Comparison of ENCODE assay signal across 17 cellular contexts in genomic region chr10:44576715-44577191, GRCh38.
A peak's percentile ranks its signal among the peaks of the same experiment; 100 is the strongest.
DNase-seq lines count a peak whose midpoint lies in the region; ATAC-seq and TF ChIP-seq lines count a peak whose summit lies in the region.
"Had no signal": no experiment of that assay in that cellular context is flagged by ENCODE, and none has a peak within 500 bp of the region (broad histone marks: within the 10 kb centered on the region; RNA-seq: fewer than 3 reads in every experiment).

No MANE protein-coding gene starts in this region.

- no peaks in the 10 kb centered on the region for H3K36me3 Mint-ChIP-seq in nephron progenitor cell (ENCODE audit: low read depth)
- H3K36me3 Mint-ChIP-seq: CD8-positive, alpha-beta T cell had no signal

- TF ChIP-seq POLR2A in gastroesophageal sphincter (IDR thresholded peaks at IDR 0.05) = no peak

- H3K27ac ChIP-seq in gastroesophageal sphincter = peak overlapping the region in 2 of 4 donors; percentile 35 to 69

- H3K27me3 ChIP-seq in gastroesophageal sphincter = no peaks in the 10 kb centered on the region

- TF ChIP-seq CTCF in gastroesophageal sphincter (IDR thresholded peaks at IDR 0.05) = no peak
- no peak for TF ChIP-seq CTCF in nephron progenitor cell (IDR thresholded peaks at IDR 0.05)

- H3K9me3 ChIP-seq in gastroesophageal sphincter = no peaks in the 10 kb centered on the region

- peak overlapping the region; percentile 18 for H3K27ac Mint-ChIP-seq in nephron progenitor cell
- H3K27ac Mint-ChIP-seq: activated CD4-positive, alpha-beta memory T cell treated with anti-CD3 and anti-CD28 coated beads, Interleukin-2, amount 10 ng/mL, durations not matched to agents 7 days and 5 days; activated naive CD8-positive, alpha-beta T cell treated with anti-CD3 and anti-CD28 coated beads, Interleukin-2, amount 50 U/mL, for 24 hours; CD8-positive, alpha-beta T cell; stimulated activated naive CD8-positive, alpha-beta T cell treated with anti-CD3 and anti-CD28 coated beads, Interleukin-15, amount 100 ng/mL, for 72 hours had no signal

- H3K27me3 Mint-ChIP-seq in nephron progenitor cell (ENCODE audit: low read depth, poor library complexity) = peaks cover 34% of the 10 kb centered on the region
- H3K27me3 Mint-ChIP-seq: activated CD4-positive, alpha-beta memory T cell treated with anti-CD3 and anti-CD28 coated beads, Interleukin-2, amount 10 ng/mL, durations not matched to agents 7 days and 5 days; activated naive CD8-positive, alpha-beta T cell treated with anti-CD3 and anti-CD28 coated beads, Interleukin-2, amount 50 U/mL, for 24 hours; stimulated activated naive CD8-positive, alpha-beta T cell treated with anti-CD3 and anti-CD28 coated beads, Interleukin-15, amount 100 ng/mL, for 72 hours had no signal

- H3K4me1 Mint-ChIP-seq in nephron progenitor cell = peaks cover 12% of the 10 kb centered on the region
- H3K4me1 Mint-ChIP-seq: activated CD4-positive, alpha-beta memory T cell treated with anti-CD3 and anti-CD28 coated beads, Interleukin-2, amount 10 ng/mL, durations not matched to agents 7 days and 5 days; activated naive CD8-positive, alpha-beta T cell treated with anti-CD3 and anti-CD28 coated beads, Interleukin-2, amount 50 U/mL, for 24 hours; stimulated activated naive CD8-positive, alpha-beta T cell treated with anti-CD3 and anti-CD28 coated beads, Interleukin-15, amount 100 ng/mL, for 72 hours had no signal

- no peak for TF ChIP-seq EP300 in gastroesophageal sphincter (IDR thresholded peaks at IDR 0.05)

- DNase-seq in AG20443 (ENCODE audit: low spot score) (peak; percentile 76), SW480 (ENCODE audit: low spot score) (peak; percentile 57), nephron progenitor cell (no peak), NCI-H1092 treated with DMSO at 0.1 percent for 48 hours (lab: John Stamatoyannopoulos, UW) (no peak), SIG-M5 treated with dmso at 0.1 percent for 504 hours (lab: John Stamatoyannopoulos, UW; ENCODE audit: unreplicated experiment) (no peak), NCI-H187 (lab: John Stamatoyannopoulos, UW) (no peak), OCI-M1 (lab: John Stamatoyannopoulos, UW) (no peak)
- DNase-seq: activated CD4-positive, alpha-beta memory T cell treated with anti-CD3 and anti-CD28 coated beads, Interleukin-2, amount 10 ng/mL, durations not matched to agents 7 days and 5 days; activated naive CD8-positive, alpha-beta T cell treated with anti-CD3 and anti-CD28 coated beads, Interleukin-2, amount 50 U/mL, for 24 hours; Karpas-422; NCI-H2171 treated with DMSO at 0.1 percent for 48 hours; occipital lobe; stimulated activated CD4-positive, alpha-beta T cell treated with anti-CD3 and anti-CD28 coated beads, Interleukin-2, amount 100 ng/mL, for 48 hours; stimulated activated naive CD8-positive, alpha-beta T cell treated with anti-CD3 and anti-CD28 coated beads, Interleukin-15, amount 100 ng/mL, for 72 hours had no signal

- H3K4me3 Mint-ChIP-seq in nephron progenitor cell = no peak overlapping the region
- H3K4me3 Mint-ChIP-seq: activated CD4-positive, alpha-beta memory T cell treated with anti-CD3 and anti-CD28 coated beads, Interleukin-2, amount 10 ng/mL, durations not matched to agents 7 days and 5 days; activated naive CD8-positive, alpha-beta T cell treated with anti-CD3 and anti-CD28 coated beads, Interleukin-2, amount 50 U/mL, for 24 hours; CD8-positive, alpha-beta T cell; stimulated activated naive CD8-positive, alpha-beta T cell treated with anti-CD3 and anti-CD28 coated beads, Interleukin-15, amount 100 ng/mL, for 72 hours had no signal

- no peak overlapping the region for H3K4me3 ChIP-seq in gastroesophageal sphincter

- H3K9me3 Mint-ChIP-seq in nephron progenitor cell = peaks cover 5% of the 10 kb centered on the region
- H3K9me3 Mint-ChIP-seq: activated CD4-positive, alpha-beta memory T cell treated with anti-CD3 and anti-CD28 coated beads, Interleukin-2, amount 10 ng/mL, durations not matched to agents 7 days and 5 days; CD8-positive, alpha-beta T cell; stimulated activated naive CD8-positive, alpha-beta T cell treated with anti-CD3 and anti-CD28 coated beads, Interleukin-15, amount 100 ng/mL, for 72 hours had no signal

- no peaks in the 10 kb centered on the region for H3K4me1 ChIP-seq in gastroesophageal sphincter

- 80 to 83% methylated on average over 1 of the region's 6 CpGs for WGBS in gastroesophageal sphincter (ENCODE audit: low coverage in 1 of 2), 2 donors

- H3K36me3 ChIP-seq in gastroesophageal sphincter = no peaks in the 10 kb centered on the region

- peak; percentile 13 for ATAC-seq in gastroesophageal sphincter
- ATAC-seq: activated naive CD8-positive, alpha-beta T cell treated with anti-CD3 and anti-CD28 coated beads, Interleukin-2, amount 50 U/mL, for 24 hours; CD8-positive, alpha-beta T cell; Panc1; stimulated activated naive CD8-positive, alpha-beta T cell treated with anti-CD3 and anti-CD28 coated beads, Interleukin-15, amount 100 ng/mL, for 72 hours had no signal

Comparison
In these comparisons a context has a peak if more than half of its experiments do, and no peak if none do; other contexts are left out.
1. DNase-seq: peak in AG20443 (single experiment) and SW480 (single experiment); none in nephron progenitor cell (single experiment), NCI-H1092 treated with DMSO at 0.1 percent for 48 hours (single experiment), SIG-M5 treated with dmso at 0.1 percent for 504 hours (single experiment), NCI-H187 (0 of 2) and OCI-M1 (single experiment).